ENCODE assay signal across 17 cellular contexts in the genomic region with DNA sequence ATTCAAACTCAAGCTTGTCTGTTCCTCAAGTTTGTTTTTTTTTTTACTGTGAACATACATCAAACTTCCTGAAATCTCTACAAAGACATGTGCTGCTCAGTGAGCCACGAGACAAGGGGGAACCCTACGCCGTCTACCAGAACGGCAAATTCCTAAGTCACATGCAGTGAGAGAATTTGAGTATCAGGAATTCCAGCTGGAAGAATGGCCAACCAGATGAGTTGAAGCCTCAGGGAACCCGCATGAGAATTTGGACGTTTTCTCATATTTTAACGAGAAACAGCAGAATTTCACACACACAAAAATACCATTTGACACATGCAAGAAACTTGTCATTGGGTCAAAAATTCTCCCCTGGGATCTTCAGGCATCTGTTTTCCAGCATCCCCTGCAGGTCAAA.
"Had no signal": no experiment of that assay in that cellular context is flagged by ENCODE, and none has a peak within 500 bp of the region (broad histone marks: within the 10 kb centered on the region; RNA-seq: fewer than 3 reads in every experiment).

No MANE protein-coding gene starts in this region.

- H2AFZ ChIP-seq: hepatocyte, parathyroid adenoma had no signal

- H3K9ac ChIP-seq: parathyroid adenoma had no signal

- H3K4me1 ChIP-seq: parathyroid adenoma had no signal

- H3K27ac ChIP-seq: hepatocyte, parathyroid adenoma, WERI-Rb-1 had no signal

- H3K4me3 ChIP-seq: hepatocyte, skin epidermis had no signal

- DNase-seq: activated CD4-positive, alpha-beta T cell treated with anti-CD3 and anti-CD28 coated beads, Interleukin-2, amount 50 U/mL, for 48 hours; activated naive CD4-positive, alpha-beta T cell treated with Interleukin-2 at 50 U/mL for 16 hours; anterior cingulate cortex; effector memory CD4-positive, alpha-beta T cell; mammary epithelial cell; naive thymus-derived CD4-positive, alpha-beta T cell; retina; stimulated activated CD4-positive, alpha-beta T cell treated with anti-CD3 and anti-CD28 coated beads, Interleukin-4, amount 100 ng/mL, for 4 hours; stimulated activated CD8-positive, alpha-beta memory T cell treated with anti-CD3 and anti-CD28 coated beads, Interleukin-4, amount 100 ng/mL, for 48 hours; stimulated activated naive CD8-positive, alpha-beta T cell treated with anti-CD3 and anti-CD28 coated beads, Interleukin-15, Interleukin-2, amounts not matched to agents 100 U/mL and 50 U/mL, for 24 hours; T-helper 17 cell; WERI-Rb-1 had no signal

- H3K27me3 ChIP-seq: hepatocyte had no signal

- ATAC-seq: activated T-helper 17 cell treated with anti-CD3 and anti-CD28 coated beads, Interleukin-2, amount 50 U/mL, for 72 hours; left lobe of liver; naive thymus-derived CD4-positive, alpha-beta T cell; stimulated activated naive CD8-positive, alpha-beta T cell treated with anti-CD3 and anti-CD28 coated beads, Interleukin-15, Interleukin-2, amounts not matched to agents 100 U/mL and 50 U/mL, for 24 hours; T-helper 17 cell had no signal

- H3K36me3 ChIP-seq: WERI-Rb-1 had no signal

- H3K4me2 ChIP-seq: hepatocyte had no signal
